Comparison of ENCODE assay signal across 20 cellular contexts in the genomic region with DNA sequence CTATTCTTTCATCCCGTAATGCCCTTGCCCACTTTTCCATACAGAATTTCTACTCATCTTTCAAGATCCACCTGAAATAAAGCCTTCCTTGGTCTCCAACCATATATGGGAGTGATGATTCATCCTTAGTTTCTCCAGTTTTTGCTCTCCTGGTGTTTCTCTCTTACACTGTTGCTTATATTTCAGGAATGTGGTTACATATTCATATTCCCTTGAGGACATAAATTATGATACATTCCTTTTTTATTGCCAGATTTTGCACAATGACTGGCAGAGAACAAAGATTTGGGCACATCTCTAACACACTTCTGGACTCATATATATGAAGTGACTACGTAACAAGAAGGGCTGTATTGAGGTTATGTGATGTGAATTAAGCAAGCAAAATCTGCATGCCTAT.
DNase-seq lines count a peak whose midpoint lies in the region; ATAC-seq, FAIRE-seq and TF ChIP-seq lines count a peak whose summit lies in the region.
"Had no signal": no experiment of that assay in that cellular context is flagged by ENCODE, and none has a peak within 500 bp of the region (broad histone marks: within the 10 kb centered on the region; RNA-seq: fewer than 3 reads in every experiment).

No MANE protein-coding gene starts in this region.

- TF ChIP-seq CTCF in astrocyte (IDR thresholded peaks at IDR 0.05; ENCODE audit: insufficient read depth, low read depth, low read length) (no peak), mucosa of descending colon (IDR thresholded peaks at IDR 0.05) (no peak)

- H3K4me3 ChIP-seq in astrocyte (ENCODE audit: insufficient read depth, low read depth, low read length) (no peak overlapping the region), mucosa of descending colon (no peak overlapping the region)
- H3K4me3 ChIP-seq: colonic mucosa, thoracic aorta had no signal

- H3K27me3 Mint-ChIP-seq in astrocyte (ENCODE audit: low read depth, unreplicated experiment) = no peaks in the 10 kb centered on the region

- H3K4me1 ChIP-seq in astrocyte (ENCODE audit: insufficient read depth, low read length) = no peaks in the 10 kb centered on the region
- H3K4me1 ChIP-seq in mucosa of descending colon (ENCODE audit: low read depth) = no peaks in the 10 kb centered on the region
- H3K4me1 ChIP-seq: colonic mucosa had no signal

- FAIRE-seq in astrocyte (lab: Jason Lieb, UNC) (no peak), urothelium cell line (lab: Jason Lieb, UNC) (no peak)

- H3K27ac ChIP-seq in astrocyte (ENCODE audit: low read depth, low read length) = no peak overlapping the region
- H3K27ac ChIP-seq: colonic mucosa, thoracic aorta had no signal

- no peaks in the 10 kb centered on the region for H3K27me3 ChIP-seq in astrocyte (ENCODE audit: insufficient read depth, low read length)
- H3K27me3 ChIP-seq: colonic mucosa had no signal

- H3K4me1 Mint-ChIP-seq in astrocyte (ENCODE audit: low read depth, unreplicated experiment) = peaks cover 2% of the 10 kb centered on the region

- H3K36me3 Mint-ChIP-seq in astrocyte (ENCODE audit: low read depth, unreplicated experiment) = no peaks in the 10 kb centered on the region

- H2AFZ ChIP-seq in astrocyte (ENCODE audit: low read depth, low read length) = no peak overlapping the region

- peak; percentile 92 for DNase-seq in HS-5 (ENCODE audit: low read depth)
- DNase-seq in astrocyte (ENCODE audit: low read depth) = peak; percentile 17
- DNase-seq in fibroblast of peridontal ligament (ENCODE audit: extremely low read depth) = peak; percentile 84
- peak; percentile 2 for DNase-seq in urothelium cell line (ENCODE audit: low spot score)
- no peak for DNase-seq in mucosa of descending colon
- DNase-seq in NOMO-1 treated with DMSO at 0.1 percent for 48 hours (lab: John Stamatoyannopoulos, UW; ENCODE audit: unreplicated experiment) = no peak
- DNase-seq: activated CD4-positive, alpha-beta T cell treated with anti-CD3 and anti-CD28 coated beads, Interleukin-2, amount 50 U/mL, for 1 hour; activated naive CD4-positive, alpha-beta T cell; activated T-cell treated with anti-CD3 and anti-CD28 coated beads for 4 hours; aorta; colonic mucosa; DMS79 treated with DMSO at 0.1 percent for 48 hours; KG1; NCI-H1930; NCI-H345; RPMI8226; stimulated activated CD4-positive, alpha-beta T cell treated with anti-CD3 and anti-CD28 coated beads, Interleukin-15, amount 100 ng/mL, for 24 hours had no signal

- no peaks in the 10 kb centered on the region for H3K9me3 ChIP-seq in astrocyte (ENCODE audit: insufficient read depth, low read depth, low read length)
- H3K9me3 ChIP-seq in mucosa of descending colon = no peaks in the 10 kb centered on the region
- H3K9me3 ChIP-seq: colonic mucosa, thoracic aorta had no signal

- intact Hi-C loops in mucosa of descending colon (cut with DNase I, micrococcal nuclease) = no loop called here

- H3K4me3 Mint-ChIP-seq in astrocyte (ENCODE audit: unreplicated experiment) = no peak overlapping the region

- no peak overlapping the region for H3K4me2 ChIP-seq in astrocyte (ENCODE audit: low read length)

- no peak overlapping the region for H3K9ac ChIP-seq in astrocyte (ENCODE audit: low read length)

- H3K36me3 ChIP-seq in astrocyte (ENCODE audit: insufficient read depth, low read length) (no peaks in the 10 kb centered on the region), mucosa of descending colon (ENCODE audit: low read depth) (no peaks in the 10 kb centered on the region)
- H3K36me3 ChIP-seq: colonic mucosa, thoracic aorta had no signal

- no peak overlapping the region for H3K27ac Mint-ChIP-seq in astrocyte (ENCODE audit: unreplicated experiment)

- no peak for ATAC-seq in HG03159 (IDR thresholded peaks at IDR 0.05; ENCODE audit: unreplicated experiment)
- ATAC-seq in mucosa of descending colon = no peak
- ATAC-seq: left lobe of liver had no signal

- no peaks in the 10 kb centered on the region for H3K79me2 ChIP-seq in astrocyte (ENCODE audit: insufficient read depth, low read length)

- H4K20me1 ChIP-seq in astrocyte (ENCODE audit: insufficient read depth, low read length) = no peaks in the 10 kb centered on the region

- H3K9me3 Mint-ChIP-seq in astrocyte (ENCODE audit: unreplicated experiment) = no peaks in the 10 kb centered on the region

Comparison
In these comparisons a context has a peak if more than half of its experiments do, and no peak if none do; other contexts are left out.
1. DNase-seq: peak in HS-5 (single experiment), astrocyte (single experiment), fibroblast of peridontal ligament (single experiment) and urothelium cell line (single experiment); none in mucosa of descending colon (0 of 3) and NOMO-1 treated with DMSO at 0.1 percent for 48 hours (single experiment).